Comparison of ENCODE assay signal across 19 cellular contexts in genomic region chr2:233101826-233102225, GRCh38.
"Had no signal": no experiment of that assay in that cellular context is flagged by ENCODE, and none has a peak within 500 bp of the region (broad histone marks: within the 10 kb centered on the region; RNA-seq: fewer than 3 reads in every experiment).

No MANE protein-coding gene starts in this region.

- H3K4me3 Mint-ChIP-seq: activated T-cell treated with anti-CD3 and anti-CD28 coated beads, Interleukin-2, amount 50 U/mL, for 24 hours had no signal

- H3K9me3 Mint-ChIP-seq: central memory CD8-positive, alpha-beta T cell; stimulated activated naive CD8-positive, alpha-beta T cell treated with anti-CD3 and anti-CD28 coated beads, Interleukin-15, Interleukin-2, amounts not matched to agents 100 ng/mL and 50 ng/mL, for 24 hours had no signal

- H3K9me3 ChIP-seq: body of pancreas, esophagus muscularis mucosa, psoas muscle, thoracic aorta had no signal

- ATAC-seq: body of pancreas, left colon, psoas muscle, sciatic nerve had no signal

- DNase-seq: activated CD4-positive, CD25-positive, alpha-beta regulatory T cell; activated effector memory CD4-positive, alpha-beta T cell treated with Interleukin-2 at 50 U/mL for 16 hours; activated T-cell treated with anti-CD3 and anti-CD28 coated beads, Interleukin-2, amount 50 U/mL, for 24 hours; amniotic stem cell; body of pancreas; dermis blood vessel endothelial cell; foreskin fibroblast; glutamatergic neuron; left colon; naive thymus-derived CD8-positive, alpha-beta T cell; occipital lobe; psoas muscle; T-helper 2 cell had no signal

- H3K27me3 Mint-ChIP-seq: activated T-cell treated with anti-CD3 and anti-CD28 coated beads, Interleukin-2, amount 50 U/mL, for 24 hours; central memory CD8-positive, alpha-beta T cell; naive thymus-derived CD8-positive, alpha-beta T cell; stimulated activated naive CD8-positive, alpha-beta T cell treated with anti-CD3 and anti-CD28 coated beads, Interleukin-15, Interleukin-2, amounts not matched to agents 100 ng/mL and 50 ng/mL, for 24 hours had no signal

- H3K36me3 ChIP-seq: esophagus muscularis mucosa, thoracic aorta had no signal

- H3K4me3 ChIP-seq: body of pancreas, esophagus muscularis mucosa, lung, psoas muscle, thoracic aorta had no signal

- H3K4me1 ChIP-seq: body of pancreas, esophagus muscularis mucosa, psoas muscle had no signal

- H3K27ac ChIP-seq: body of pancreas, esophagus muscularis mucosa, psoas muscle, thoracic aorta had no signal

- H3K27me3 ChIP-seq: body of pancreas, esophagus muscularis mucosa had no signal
